Comparison of ENCODE assay signal across 8 cellular contexts in the genomic region with DNA sequence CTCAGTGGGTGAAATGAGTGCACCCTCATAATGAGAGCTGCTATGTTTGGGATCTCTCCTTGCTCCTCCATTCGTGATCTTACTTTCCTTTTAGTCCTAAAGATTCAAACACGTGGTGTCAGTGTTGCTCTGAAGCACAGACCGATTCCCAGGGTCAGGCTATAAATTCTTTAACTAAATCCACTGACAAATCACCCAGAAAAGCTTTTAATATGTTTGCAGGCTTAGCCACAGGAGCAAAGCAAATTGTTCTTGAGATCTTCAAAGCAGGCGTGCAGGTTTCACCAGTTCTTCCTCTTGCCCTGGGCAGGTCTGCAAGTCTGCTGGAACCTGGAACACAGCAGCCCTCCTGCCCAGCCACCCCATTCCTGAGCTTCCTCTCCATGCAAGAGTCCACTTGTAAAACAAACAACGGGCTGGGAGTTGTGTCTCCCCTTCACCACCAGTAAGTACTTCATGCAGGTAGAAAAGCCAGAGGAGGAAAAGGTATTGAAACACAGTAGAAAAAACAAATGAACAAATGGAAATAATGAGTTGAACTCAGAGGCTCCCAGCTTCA.
A peak's percentile ranks its signal among the peaks of the same experiment; 100 is the strongest.
DNase-seq lines count a peak whose midpoint lies in the region; ATAC-seq and TF ChIP-seq lines count a peak whose summit lies in the region.

No MANE protein-coding gene starts in this region.

- 50% methylated on average over 2 of the region's 5 CpGs; no CpG with 5 or more reads in 1 of the 2 experiments for WGBS in IMR-90 (ENCODE audit: extremely low coverage in 2 of 2, insufficient read length in 1 of 2), 2 experiments

- no peaks in the 10 kb centered on the region for H3K79me1 ChIP-seq in IMR-90 (ENCODE audit: low read depth in 1 of 2, low read length in 2 of 2)

- H3K27me3 ChIP-seq in IMR-90 (ENCODE audit: control insufficient read depth, insufficient read depth, low read length) (no peaks in the 10 kb centered on the region), breast epithelium (no peaks in the 10 kb centered on the region), lower lobe of right lung (ENCODE audit: low read depth) (no peaks in the 10 kb centered on the region)

- no peak overlapping the region for H2BK120ac ChIP-seq in IMR-90 (ENCODE audit: low read depth, low read length)

- no peak overlapping the region for H2BK5ac ChIP-seq in IMR-90 (ENCODE audit: low read depth, low read length, poor library complexity, severe bottlenecking)

- H3K23ac ChIP-seq in IMR-90 (ENCODE audit: low read depth, low read length) = no peak overlapping the region

- no peak overlapping the region for H2BK15ac ChIP-seq in IMR-90 (ENCODE audit: low read depth, low read length)

- H3K27ac ChIP-seq in IMR-90 (ENCODE audit: insufficient read depth, low read length) (no peak overlapping the region), breast epithelium (peak overlapping the region; percentile 32 to 75), lower lobe of right lung (peak overlapping the region; percentile 57)

- H2BK20ac ChIP-seq in IMR-90 (ENCODE audit: low read depth, low read length) = peak overlapping the region; percentile 65; the same call in 1 of the 2 replicates

- POLR2A ChIA-PET in IMR-90 (lab: Charles Lee; ENCODE audit: unreplicated experiment) = no interaction called here

- in situ Hi-C loops in IMR-90 (cut with MboI; ENCODE audit: low sequenced_read_pairs) = loop anchor here (5.0 kb wide), 1 partner anchor 190 kb away; no protein-coding TSS in a partner anchor

- TF ChIP-seq CTCF in AG10803 (conservative IDR thresholded peaks at IDR 0.05; ENCODE audit: low read length) = peak; percentile 41
- TF ChIP-seq CTCF in IMR-90 (conservative IDR thresholded peaks at IDR 0.05; ENCODE audit: low read depth, low read length) = peak; percentile 57
- TF ChIP-seq CTCF in breast epithelium (IDR thresholded peaks at IDR 0.05) = peak in 1 of 3 donors; percentile 16
- TF ChIP-seq CTCF in lower lobe of right lung (IDR thresholded peaks at IDR 0.05) = peak; percentile 29

- no peak overlapping the region for H3K18ac ChIP-seq in IMR-90 (ENCODE audit: low read depth, low read length)

- peak overlapping the region; percentile 25; the same call in 1 of the 2 replicates for H3K9ac ChIP-seq in IMR-90 (ENCODE audit: low read depth, low read length)

- no peak overlapping the region for H2AK9ac ChIP-seq in IMR-90 (replicated peaks; ENCODE audit: low read depth, low read length, poor library complexity)

- CTCF ChIA-PET in IMR-90 (lab: Yijun Ruan, JAX) = interaction anchor here (0.6 to 1.3 kb wide), 5 partner anchors 21 to 249 kb away, joined by 3 to 4 read pairs (median 3); no protein-coding TSS in a partner anchor

- 0 out of 2 replicates have a peak overlapping the region, but pooled peaks have one; percentile 31 for H3K4ac ChIP-seq in IMR-90 (ENCODE audit: low read depth, low read length)

- intact Hi-C loops in IMR-90 (cut with micrococcal nuclease) (loop anchor here (1.0 kb wide), 2 partner anchors 187 to 251 kb away; a partner anchor contains a TSS), breast epithelium (cut with DNase I; ENCODE audit: low total_unique reads) (no loop called here), lower lobe of right lung (cut with DNase I) (no loop called here)

- no peak overlapping the region for H3K56ac ChIP-seq in IMR-90 (ENCODE audit: extremely low read depth, insufficient read depth, low read length)

- no peak for TF ChIP-seq POLR2A in IMR-90 (IDR thresholded peaks at IDR 0.05; ENCODE audit: low read depth, low read length)
- TF ChIP-seq POLR2A in breast epithelium (IDR thresholded peaks at IDR 0.05) = no peak

- no TSS peak for BruUV-seq in IMR-90 (replicated peaks; lab: Mats Ljungman, UMichigan)

- H4K8ac ChIP-seq in IMR-90 (ENCODE audit: low read depth in 2 of 2, low read length in 2 of 2) = peak overlapping the region in 1 of 2 experiments; percentile 68; a peak in 1 of 4 replicates

- H3K4me1 ChIP-seq in IMR-90 (ENCODE audit: control insufficient read depth, insufficient read depth, low read length) (peaks cover 4% of the 10 kb centered on the region; the same call in 1 of the 2 replicates), breast epithelium (peaks cover 0 to 5% of the 10 kb centered on the region in 2 donors), lower lobe of right lung (peaks cover 29% of the 10 kb centered on the region)

- DNase-seq in AG10803 (ENCODE audit: low read depth) = peak; percentile 45
- DNase-seq in IMR-90 = peak; percentile 68
- peak; percentile 53 to 74 for DNase-seq in breast epithelium (ENCODE audit: low spot score in 2 of 2)
- peak; percentile 72 for DNase-seq in lower lobe of right lung
- DNase-seq in stimulated activated CD4-positive, alpha-beta T cell treated with anti-CD3 and anti-CD28 coated beads, Interleukin-2, amount 100 ng/mL, for 48 hours = no peak
- DNase-seq in T1000 (lab: John Stamatoyannopoulos, UW) = no peak
- DNase-seq in iPS-NIHi7 (ENCODE audit: extremely low spot score) = no peak

- ATAC-seq in IMR-90 (ENCODE audit: low read depth) (peak; percentile 90), lower lobe of right lung (peak; percentile 85 to 89), HG03159 (IDR thresholded peaks at IDR 0.05; ENCODE audit: unreplicated experiment) (no peak)

- dilution Hi-C loops in IMR-90 (cut with HindIII; ENCODE audit: low sequenced_read_pairs, unreplicated experiment) = no loop called here

- no peaks in the 10 kb centered on the region for H4K20me1 ChIP-seq in IMR-90 (ENCODE audit: insufficient read depth, low read length)

- no peak overlapping the region for H2AK5ac ChIP-seq in IMR-90 (ENCODE audit: low read depth, low read length)

- H3K4me3 ChIP-seq in AG10803 (ENCODE audit: low read length) (no peak overlapping the region), IMR-90 (ENCODE audit: insufficient read depth, low read depth, low read length) (no peak overlapping the region), breast epithelium (peak overlapping the region in 2 of 3 donors; percentile 6 to 17), lower lobe of right lung (peak overlapping the region; percentile 2)

- H3K9me3 ChIP-seq in IMR-90 (ENCODE audit: control insufficient read depth, insufficient read depth, low read length) = no peaks in the 10 kb centered on the region
- no peaks in the 10 kb centered on the region for H3K9me3 ChIP-seq in breast epithelium
- H3K9me3 ChIP-seq in lower lobe of right lung = no peaks in the 10 kb centered on the region

- no peaks in the 10 kb centered on the region for H3K36me3 ChIP-seq in IMR-90 (ENCODE audit: control insufficient read depth, insufficient read depth, low read length)
- H3K36me3 ChIP-seq in breast epithelium = no peaks in the 10 kb centered on the region
- H3K36me3 ChIP-seq in lower lobe of right lung = no peaks in the 10 kb centered on the region

- peak; percentile 70 for TF ChIP-seq RAD21 in IMR-90 (IDR thresholded peaks at IDR 0.05; ENCODE audit: low read length)

- H4K91ac ChIP-seq in IMR-90 (ENCODE audit: insufficient read depth, low read depth, low read length) = peak overlapping the region; percentile 34; the same call in 1 of the 2 replicates

- no peak overlapping the region for H3K14ac ChIP-seq in IMR-90 (replicated peaks; ENCODE audit: low read depth, low read length)

- peak overlapping the region; percentile 91 for H2AFZ ChIP-seq in IMR-90 (replicated peaks; ENCODE audit: low read length, poor library complexity)

- H4K5ac ChIP-seq in IMR-90 (ENCODE audit: low read depth, low read length) = peak overlapping the region; percentile 81

- peaks cover 3% of the 10 kb centered on the region; the same call in 1 of the 2 replicates for H3K9me1 ChIP-seq in IMR-90 (ENCODE audit: insufficient read depth, low read length)

- peak overlapping the region; percentile 69 for H3K4me2 ChIP-seq in IMR-90 (ENCODE audit: low read depth, low read length)

TF ChIP-seq in IMR-90, 13 proteins besides CTCF, POLR2A, EP300 and RAD21:
- TF ChIP-seq MAZ (IDR thresholded peaks at IDR 0.05; ENCODE audit: borderline replicate concordance, low read depth, low read length) (no peak), RCOR1 (IDR thresholded peaks at IDR 0.05; ENCODE audit: insufficient replicate concordance, low read length) (no peak), SMC3 (IDR thresholded peaks at IDR 0.05; ENCODE audit: low read depth, low read length) (peak; percentile 71)

Comparison
In these comparisons a context has a peak if more than half of its experiments do, and no peak if none do; other contexts are left out.
1. DNase-seq: peak in AG10803 (single experiment), IMR-90 (single experiment), breast epithelium (2 of 2) and lower lobe of right lung (single experiment); none in stimulated activated CD4-positive, alpha-beta T cell treated with anti-CD3 and anti-CD28 coated beads, Interleukin-2, amount 100 ng/mL, for 48 hours (0 of 2), T1000 (single experiment) and iPS-NIHi7 (single experiment).
2. H3K4me3 ChIP-seq: peak in breast epithelium (2 of 3) and lower lobe of right lung (single experiment); none in AG10803 (single experiment) and IMR-90 (single experiment).